ENCODE assay signal across 1 cellular context in the genomic region with DNA sequence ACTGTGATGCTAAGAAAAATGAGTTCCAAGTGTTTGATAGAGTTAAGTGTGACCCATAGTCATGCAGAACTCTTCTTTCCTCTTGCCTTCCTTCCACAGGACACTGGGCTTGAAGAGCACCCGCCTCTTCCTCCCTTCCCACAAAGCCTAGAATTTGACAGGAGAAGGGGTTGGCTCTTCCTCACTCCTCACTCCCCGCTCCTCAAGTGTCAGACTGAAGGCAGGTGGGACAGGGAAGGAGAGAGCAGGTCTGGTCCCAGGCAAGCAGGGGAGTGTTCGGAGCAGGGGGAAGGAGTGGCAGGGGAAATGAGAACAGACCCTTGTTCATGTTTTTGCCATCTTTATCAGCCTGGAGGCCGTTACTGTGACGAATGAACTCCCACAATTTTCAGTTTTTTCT.
TF ChIP-seq lines count a peak whose summit lies in the region.

No MANE protein-coding gene starts in this region.

TF ChIP-seq in WTC11, 78 proteins besides CTCF, POLR2A, EP300 and RAD21 (continued from another document):
- TF ChIP-seq, protein P1, sequence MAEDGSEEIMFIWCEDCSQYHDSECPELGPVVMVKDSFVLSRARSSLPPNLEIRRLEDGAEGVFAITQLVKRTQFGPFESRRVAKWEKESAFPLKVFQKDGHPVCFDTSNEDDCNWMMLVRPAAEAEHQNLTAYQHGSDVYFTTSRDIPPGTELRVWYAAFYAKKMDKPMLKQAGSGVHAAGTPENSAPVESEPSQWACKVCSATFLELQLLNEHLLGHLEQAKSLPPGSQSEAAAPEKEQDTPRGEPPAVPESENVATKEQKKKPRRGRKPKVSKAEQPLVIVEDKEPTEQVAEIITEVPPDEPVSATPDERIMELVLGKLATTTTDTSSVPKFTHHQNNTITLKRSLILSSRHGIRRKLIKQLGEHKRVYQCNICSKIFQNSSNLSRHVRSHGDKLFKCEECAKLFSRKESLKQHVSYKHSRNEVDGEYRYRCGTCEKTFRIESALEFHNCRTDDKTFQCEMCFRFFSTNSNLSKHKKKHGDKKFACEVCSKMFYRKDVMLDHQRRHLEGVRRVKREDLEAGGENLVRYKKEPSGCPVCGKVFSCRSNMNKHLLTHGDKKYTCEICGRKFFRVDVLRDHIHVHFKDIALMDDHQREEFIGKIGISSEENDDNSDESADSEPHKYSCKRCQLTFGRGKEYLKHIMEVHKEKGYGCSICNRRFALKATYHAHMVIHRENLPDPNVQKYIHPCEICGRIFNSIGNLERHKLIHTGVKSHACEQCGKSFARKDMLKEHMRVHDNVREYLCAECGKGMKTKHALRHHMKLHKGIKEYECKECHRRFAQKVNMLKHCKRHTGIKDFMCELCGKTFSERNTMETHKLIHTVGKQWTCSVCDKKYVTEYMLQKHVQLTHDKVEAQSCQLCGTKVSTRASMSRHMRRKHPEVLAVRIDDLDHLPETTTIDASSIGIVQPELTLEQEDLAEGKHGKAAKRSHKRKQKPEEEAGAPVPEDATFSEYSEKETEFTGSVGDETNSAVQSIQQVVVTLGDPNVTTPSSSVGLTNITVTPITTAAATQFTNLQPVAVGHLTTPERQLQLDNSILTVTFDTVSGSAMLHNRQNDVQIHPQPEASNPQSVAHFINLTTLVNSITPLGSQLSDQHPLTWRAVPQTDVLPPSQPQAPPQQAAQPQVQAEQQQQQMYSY (CRISPR knock-in tag; IDR thresholded peaks at IDR 0.05): no peak
- no peak for TF ChIP-seq FOXP1 (CRISPR knock-in tag; IDR thresholded peaks at IDR 0.05; ENCODE audit: borderline replicate concordance)
